7 cellular contexts compared by ENCODE assay signal in genomic region chr17:5122586-5123342, GRCh38. TPM values are rescaled to one million over a fixed set of nuclear protein-coding genes. Genes with fewer than 3 reads are reported as not detected.
DNase-seq lines count a peak whose midpoint lies in the region; ATAC-seq and TF ChIP-seq lines count a peak whose summit lies in the region.

No MANE protein-coding gene starts in this region.

- H3K27me3 ChIP-seq in HUES64 (ENCODE audit: insufficient read depth, low read length), result peaks cover 22% of the 10 kb centered on the region

- H3K27ac ChIP-seq in HUES64 (ENCODE audit: low read depth, low read length), result no peak overlapping the region

- in situ Hi-C loops in astrocyte of the cerebellum (cut with HindIII; ENCODE audit: low sequenced_read_pairs), result no loop called here

- H3K27ac Mint-ChIP-seq in stimulated activated naive CD8-positive, alpha-beta T cell treated with anti-CD3 and anti-CD28 coated beads, Interleukin-15, amount 100 ng/mL, for 72 hours, result no peak overlapping the region

- H3K27me3 Mint-ChIP-seq in stimulated activated naive CD8-positive, alpha-beta T cell treated with anti-CD3 and anti-CD28 coated beads, Interleukin-15, amount 100 ng/mL, for 72 hours, result peaks cover 68% of the 10 kb centered on the region

- H3K4me3 ChIP-seq in HUES64 (ENCODE audit: low read length) (peak overlapping the region; percentile 77), astrocyte of the cerebellum (ENCODE audit: low read depth, low read length) (peak overlapping the region; percentile 37)

- no peak for TF ChIP-seq CTCF in astrocyte of the cerebellum (IDR thresholded peaks at IDR 0.05; ENCODE audit: low read depth, low read length, missing control alignments)

- H3K9me3 Mint-ChIP-seq in stimulated activated naive CD8-positive, alpha-beta T cell treated with anti-CD3 and anti-CD28 coated beads, Interleukin-15, amount 100 ng/mL, for 72 hours, result no peaks in the 10 kb centered on the region

- H3K9me3 ChIP-seq in HUES64 (ENCODE audit: insufficient read depth, low read depth, low read length), result 0 out of 2 replicates have a peak, but pooled peaks cover 4% of the 10 kb centered on the region

- no peak for DNase-seq in astrocyte of the cerebellum (ENCODE audit: low read depth)
- DNase-seq in iris pigment epithelial cell (ENCODE audit: low read depth), result peak; percentile 15
- DNase-seq in stimulated activated naive CD8-positive, alpha-beta T cell treated with anti-CD3 and anti-CD28 coated beads, Interleukin-15, amount 100 ng/mL, for 72 hours, result peak in 1 of 2 donors; percentile 10
- no peak for DNase-seq in LoVo (ENCODE audit: low spot score)

- H3K9ac ChIP-seq in HUES64 (ENCODE audit: low read depth, low read length), result peak overlapping the region; percentile 65

- H3K4me1 ChIP-seq in HUES64 (ENCODE audit: insufficient read depth, low read length), result no peaks in the 10 kb centered on the region

- peak; percentile 65 for ATAC-seq in stimulated activated naive CD8-positive, alpha-beta T cell treated with anti-CD3 and anti-CD28 coated beads, Interleukin-15, amount 100 ng/mL, for 72 hours
- no peak for ATAC-seq in HG03378 (IDR thresholded peaks at IDR 0.05; ENCODE audit: unreplicated experiment)
- ATAC-seq in HG02970 (IDR thresholded peaks at IDR 0.05; ENCODE audit: low FRiP score, unreplicated experiment), result no peak

- H3K4me3 Mint-ChIP-seq in stimulated activated naive CD8-positive, alpha-beta T cell treated with anti-CD3 and anti-CD28 coated beads, Interleukin-15, amount 100 ng/mL, for 72 hours, result peak overlapping the region in 1 of 2 donors; percentile 71

- 4% methylated on average over 75 of the region's 75 CpGs for WGBS in HUES64

- no peaks in the 10 kb centered on the region for H3K36me3 ChIP-seq in HUES64 (ENCODE audit: insufficient read depth, low read length)

- peaks cover 5% of the 10 kb centered on the region for H3K4me1 Mint-ChIP-seq in stimulated activated naive CD8-positive, alpha-beta T cell treated with anti-CD3 and anti-CD28 coated beads, Interleukin-15, amount 100 ng/mL, for 72 hours

RNA-seq across cellular contexts. Expression of gene USP6, which starts 6.9 kb away (rescaled TPM):
- polyA plus RNA-seq in HUES64 (2013, experiment 1 of 2), result under 0.01 TPM
- not detected for polyA plus RNA-seq in HUES64 (2013, experiment 2 of 2)

RNA-seq across cellular contexts. Expression of gene ZNF232, which starts 11.1 kb away (rescaled TPM):
- polyA plus RNA-seq in HUES64 (2013, experiment 1 of 2), result 30.1 TPM
- 28.1 TPM for polyA plus RNA-seq in HUES64 (2013, experiment 2 of 2)

RNA-seq across cellular contexts. Expression of gene ZFP3, which starts 44.5 kb away (rescaled TPM):
- polyA plus RNA-seq in HUES64 (2013, experiment 1 of 2), result 0.05 TPM
- not detected for polyA plus RNA-seq in HUES64 (2013, experiment 2 of 2)
